Comparison of ENCODE assay signal across 20 cellular contexts in genomic region chr11:12226093-12226492, GRCh38.
DNase-seq lines count a peak whose midpoint lies in the region; ATAC-seq lines count a peak whose summit lies in the region.
"Had no signal": no experiment of that assay in that cellular context is flagged by ENCODE, and none has a peak within 500 bp of the region (broad histone marks: within the 10 kb centered on the region; RNA-seq: fewer than 3 reads in every experiment).

No MANE protein-coding gene starts in this region.

- DNase-seq in activated CD4-positive, alpha-beta T cell treated with anti-CD3 and anti-CD28 coated beads for 36 hours, result no peak
- no peak for DNase-seq in activated CD4-positive, alpha-beta T cell treated with anti-CD3 and anti-CD28 coated beads for 1 hour
- DNase-seq in CD8-positive, alpha-beta memory T cell, result no peak
- DNase-seq in naive thymus-derived CD8-positive, alpha-beta T cell, result no peak
- DNase-seq in stimulated activated CD8-positive, alpha-beta memory T cell treated with anti-CD3 and anti-CD28 coated beads, Interleukin-4, amount 100 ng/mL, for 48 hours, result no peak
- no peak for DNase-seq in stimulated activated CD4-positive, alpha-beta T cell treated with anti-CD3 and anti-CD28 coated beads, Interleukin-4, amount 100 ng/mL, for 1 hour
- DNase-seq in NCI-H2081 treated with DMSO at 0.1 percent for 48 hours (lab: John Stamatoyannopoulos, UW), result no peak
- DNase-seq: activated CD4-positive, CD25-positive, alpha-beta regulatory T cell treated with anti-CD3 and anti-CD28 coated beads, Interleukin-2, amount 50 U/mL, for 72 hours; BE2C; dermis blood vessel endothelial cell; HFFc6; NCI-H1105 treated with DMSO at 0.1 percent for 48 hours; NCI-H2081; NCI-H446 treated with DMSO at 0.1 percent for 48 hours; SK-N-SH; uterus had no signal

- peaks cover 77% of the 10 kb centered on the region for H3K36me3 Mint-ChIP-seq in activated CD4-positive, alpha-beta T cell treated with anti-CD3 and anti-CD28 coated beads for 36 hours (ENCODE audit: low read depth)
- H3K36me3 Mint-ChIP-seq in CD8-positive, alpha-beta memory T cell, result peaks cover 17 to 55% (median 30%) of the 10 kb centered on the region in 3 donors
- peaks cover 97% of the 10 kb centered on the region for H3K36me3 Mint-ChIP-seq in activated T-helper 17 cell treated with anti-CD3 and anti-CD28 coated beads, Interleukin-2, amount 50 U/mL, for 72 hours (ENCODE audit: low read depth)
- H3K36me3 Mint-ChIP-seq in naive thymus-derived CD8-positive, alpha-beta T cell, result peaks cover 0 to 11% (median 2%) of the 10 kb centered on the region in 3 donors

- no peak overlapping the region for H3K4me3 ChIP-seq in CD8-positive, alpha-beta memory T cell (ENCODE audit: low read length)
- H3K4me3 ChIP-seq: skin epidermis, uterus had no signal

- POLR2A ChIA-PET in activated CD4-positive, alpha-beta T cell treated with anti-CD3 and anti-CD28 coated beads for 36 hours (lab: Charles Lee), result no interaction called here
- POLR2A ChIA-PET in CD8-positive, alpha-beta memory T cell (lab: Charles Lee), result interaction anchor here (0.6 to 2.5 kb wide), 2 partner anchors 10 to 12 kb away, joined by 3 to 15 read pairs; no protein-coding TSS in a partner anchor
- POLR2A ChIA-PET in naive thymus-derived CD8-positive, alpha-beta T cell (lab: Charles Lee), result interaction anchor here (1.2 to 3.4 kb wide), 2 partner anchors 10 to 92 kb away, joined by 3 to 22 read pairs; no protein-coding TSS in a partner anchor

- no peak overlapping the region for H3K4me3 Mint-ChIP-seq in activated CD4-positive, alpha-beta T cell treated with anti-CD3 and anti-CD28 coated beads for 36 hours
- no peak overlapping the region for H3K4me3 Mint-ChIP-seq in CD8-positive, alpha-beta memory T cell
- no peak overlapping the region for H3K4me3 Mint-ChIP-seq in activated T-helper 17 cell treated with anti-CD3 and anti-CD28 coated beads, Interleukin-2, amount 50 U/mL, for 72 hours
- peak overlapping the region in 3 of 10 donors; percentile 0 to 45 (median 32) for H3K4me3 Mint-ChIP-seq in naive thymus-derived CD8-positive, alpha-beta T cell
- H3K4me3 Mint-ChIP-seq: HFFc6 had no signal

- H3K27me3 ChIP-seq in CD8-positive, alpha-beta memory T cell (ENCODE audit: insufficient read depth, low read length, poor library complexity, severe bottlenecking), result no peaks in the 10 kb centered on the region
- H3K27me3 ChIP-seq: BE2C, uterus had no signal

- no peaks in the 10 kb centered on the region for H3K27me3 Mint-ChIP-seq in activated CD4-positive, alpha-beta T cell treated with anti-CD3 and anti-CD28 coated beads for 36 hours
- H3K27me3 Mint-ChIP-seq in CD8-positive, alpha-beta memory T cell, result peaks cover 0 to 3% of the 10 kb centered on the region in 2 donors
- no peaks in the 10 kb centered on the region for H3K27me3 Mint-ChIP-seq in activated T-helper 17 cell treated with anti-CD3 and anti-CD28 coated beads, Interleukin-2, amount 50 U/mL, for 72 hours
- no peaks in the 10 kb centered on the region for H3K27me3 Mint-ChIP-seq in naive thymus-derived CD8-positive, alpha-beta T cell

- CTCF ChIA-PET in activated CD4-positive, alpha-beta T cell treated with anti-CD3 and anti-CD28 coated beads for 36 hours (lab: Charles Lee), result interaction anchor here (1.1 to 3.9 kb wide), 4 partner anchors 9 to 67 kb away, joined by 3 to 39 read pairs (median 8); no protein-coding TSS in a partner anchor
- CTCF ChIA-PET in CD8-positive, alpha-beta memory T cell (lab: Charles Lee), result interaction anchor here (1.8 to 5.5 kb wide), 5 partner anchors 11 to 179 kb away, joined by 4 to 64 read pairs (median 13); no protein-coding TSS in a partner anchor

- peaks cover 41% of the 10 kb centered on the region for H3K4me1 Mint-ChIP-seq in activated CD4-positive, alpha-beta T cell treated with anti-CD3 and anti-CD28 coated beads for 36 hours
- H3K4me1 Mint-ChIP-seq in CD8-positive, alpha-beta memory T cell, result peaks cover 47 to 58% (median 49%) of the 10 kb centered on the region in 3 donors
- H3K4me1 Mint-ChIP-seq in activated T-helper 17 cell treated with anti-CD3 and anti-CD28 coated beads, Interleukin-2, amount 50 U/mL, for 72 hours, result peaks cover 46% of the 10 kb centered on the region
- H3K4me1 Mint-ChIP-seq in naive thymus-derived CD8-positive, alpha-beta T cell, result peaks cover 32 to 57% (median 56%) of the 10 kb centered on the region in 4 donors

- H3K27ac ChIP-seq in CD8-positive, alpha-beta memory T cell (ENCODE audit: low read depth, low read length), result no peak overlapping the region
- H3K27ac ChIP-seq: uterus had no signal

- H3K9me3 ChIP-seq in CD8-positive, alpha-beta memory T cell (ENCODE audit: low read length), result no peaks in the 10 kb centered on the region
- H3K9me3 ChIP-seq: BE2C, SK-N-SH, uterus had no signal

- no peaks in the 10 kb centered on the region for H3K9me3 Mint-ChIP-seq in activated CD4-positive, alpha-beta T cell treated with anti-CD3 and anti-CD28 coated beads for 36 hours (ENCODE audit: low read depth)
- no peaks in the 10 kb centered on the region for H3K9me3 Mint-ChIP-seq in CD8-positive, alpha-beta memory T cell
- no peaks in the 10 kb centered on the region for H3K9me3 Mint-ChIP-seq in activated T-helper 17 cell treated with anti-CD3 and anti-CD28 coated beads, Interleukin-2, amount 50 U/mL, for 72 hours
- no peaks in the 10 kb centered on the region for H3K9me3 Mint-ChIP-seq in naive thymus-derived CD8-positive, alpha-beta T cell
- H3K9me3 Mint-ChIP-seq: HFFc6 had no signal

- no peak for ATAC-seq in activated CD4-positive, alpha-beta T cell treated with anti-CD3 and anti-CD28 coated beads for 36 hours
- no peak for ATAC-seq in activated T-helper 17 cell treated with anti-CD3 and anti-CD28 coated beads, Interleukin-2, amount 50 U/mL, for 72 hours (replicated peaks)
- ATAC-seq in naive thymus-derived CD8-positive, alpha-beta T cell, result no peak
- ATAC-seq: HepG2, Panc1 had no signal

- intact Hi-C loops in activated CD4-positive, alpha-beta T cell treated with anti-CD3 and anti-CD28 coated beads for 36 hours (cut with DNase I, micrococcal nuclease), result no loop called here

- H3K4me1 ChIP-seq in CD8-positive, alpha-beta memory T cell (ENCODE audit: insufficient read depth, low read length), result peaks cover 44% of the 10 kb centered on the region
- H3K4me1 ChIP-seq: BE2C had no signal

- H3K36me3 ChIP-seq in CD8-positive, alpha-beta memory T cell (ENCODE audit: insufficient read depth, low read length), result peaks cover 9% of the 10 kb centered on the region
- H3K36me3 ChIP-seq: BE2C, uterus had no signal

- H3K27ac Mint-ChIP-seq in activated CD4-positive, alpha-beta T cell treated with anti-CD3 and anti-CD28 coated beads for 36 hours, result peak overlapping the region; percentile 55
- H3K27ac Mint-ChIP-seq in CD8-positive, alpha-beta memory T cell, result peak overlapping the region; percentile 47 to 100 (median 98)
- H3K27ac Mint-ChIP-seq in activated T-helper 17 cell treated with anti-CD3 and anti-CD28 coated beads, Interleukin-2, amount 50 U/mL, for 72 hours, result peak overlapping the region; percentile 85
- H3K27ac Mint-ChIP-seq in naive thymus-derived CD8-positive, alpha-beta T cell, result peak overlapping the region; percentile 46 to 95 (median 80)
- H3K27ac Mint-ChIP-seq: HFFc6 had no signal
